Comparison of ENCODE assay signal across 8 cellular contexts in genomic region chr11:12673601-12673923, GRCh38. TPM values are rescaled to one million over a fixed set of nuclear protein-coding genes. Genes with fewer than 3 reads are reported as not detected.
DNase-seq lines count a peak whose midpoint lies in the region; ATAC-seq and TF ChIP-seq lines count a peak whose summit lies in the region.

No MANE protein-coding gene starts in this region.

- peak overlapping the region; percentile 37 for H3K4me3 ChIP-seq in mononuclear cell (ENCODE audit: low read length)

- peak overlapping the region; percentile 84 to 94 (median 86) for H3K4me3 Mint-ChIP-seq in brain

- peaks cover 10% of the 10 kb centered on the region for H3K27me3 Mint-ChIP-seq in brain

- ATAC-seq in HG02938 (IDR thresholded peaks at IDR 0.05; ENCODE audit: unreplicated experiment) (peak; percentile 25), HG03097 (IDR thresholded peaks at IDR 0.05; ENCODE audit: low FRiP score, unreplicated experiment) (no peak)

- H3K27ac ChIP-seq in C4-2B, result peak overlapping the region; percentile 75

- peaks cover 30% of the 10 kb centered on the region for H3K4me1 Mint-ChIP-seq in brain

- H3K36me3 Mint-ChIP-seq in brain, result no peaks in the 10 kb centered on the region

- no peaks in the 10 kb centered on the region for H3K9me3 ChIP-seq in mononuclear cell (ENCODE audit: low read depth, low read length)

- H3K27ac Mint-ChIP-seq in brain, result peak overlapping the region; percentile 68 to 96 (median 91)

- H3K27me3 ChIP-seq in mononuclear cell (ENCODE audit: insufficient read depth, low read length), result peaks cover 72% of the 10 kb centered on the region

- H3K9me3 Mint-ChIP-seq in brain, result peaks cover 0 to 7% (median 0%) of the 10 kb centered on the region in 5 experiments

- no peak for DNase-seq in activated CD8-positive, alpha-beta memory T cell treated with anti-CD3 and anti-CD28 coated beads for 24 hours
- DNase-seq in stimulated activated CD4-positive, alpha-beta T cell treated with anti-CD3 and anti-CD28 coated beads, Interleukin-1b, Interleukin-23, amount 100 ng/mL, for 48 hours, result no peak
- no peak for DNase-seq in NCI-H2029 (lab: John Stamatoyannopoulos, UW)

- H3K4me1 ChIP-seq in mononuclear cell (ENCODE audit: insufficient read depth, low read length), result peaks cover 8% of the 10 kb centered on the region

- no peak for TF ChIP-seq CTCF in C4-2B (conservative IDR thresholded peaks at IDR 0.05)
- TF ChIP-seq CTCF in brain (conservative IDR thresholded peaks at IDR 0.05), result no peak

RNA-seq across cellular contexts. Expression of gene TEAD1, which starts 0.7 kb away (rescaled TPM):
- 32.4 TPM for polyA plus RNA-seq in brain (ENCODE audit: insufficient read depth, low read depth, low replicate concordance)
- total RNA-seq in mononuclear cell, result not detected
